Comparison of ENCODE assay signal across 14 cellular contexts in the genomic region with DNA sequence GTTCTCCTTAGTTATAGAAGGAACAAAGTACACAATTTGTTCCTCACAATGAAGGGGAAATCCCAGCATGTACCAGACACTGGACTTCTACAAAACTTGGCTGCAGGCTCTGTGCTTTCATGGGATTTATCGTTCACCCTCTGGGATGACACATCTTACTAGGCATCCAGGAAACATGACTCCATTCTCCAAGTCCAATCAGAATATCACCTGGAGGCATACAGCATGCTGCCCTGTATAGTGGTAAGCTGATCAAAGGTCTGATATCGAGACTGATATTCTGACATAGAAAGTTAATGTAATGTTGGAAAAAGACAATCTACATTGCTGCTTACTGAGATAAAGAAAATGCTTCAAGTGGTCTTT. TPM values are rescaled to one million over a fixed set of nuclear protein-coding genes. Genes with fewer than 3 reads are reported as not detected.
DNase-seq lines count a peak whose midpoint lies in the region; ATAC-seq and TF ChIP-seq lines count a peak whose summit lies in the region.
"Had no signal": no experiment of that assay in that cellular context is flagged by ENCODE, and none has a peak within 500 bp of the region (broad histone marks: within the 10 kb centered on the region; RNA-seq: fewer than 3 reads in every experiment).

No MANE protein-coding gene starts in this region.

- DNase-seq in AG10803 (ENCODE audit: low read depth) (peak; percentile 37), HT1080 (ENCODE audit: low read depth) (peak; percentile 75), brain microvascular endothelial cell (peak; percentile 80), left lung (no peak), substantia nigra (lab: John Stamatoyannopoulos, UW) (no peak)
- no peak for DNase-seq in activated CD4-positive, CD25-positive, alpha-beta regulatory T cell treated with anti-CD3 and anti-CD28 coated beads, Interleukin-2, amount 50 U/mL, for 72 hours
- no peak for DNase-seq in activated CD4-positive, alpha-beta T cell treated with anti-CD3 and anti-CD28 coated beads, Interleukin-2, amount 50 U/mL, for 48 hours
- DNase-seq: activated CD8-positive, alpha-beta T cell treated with anti-CD3 and anti-CD28 coated beads for 36 hours; effector memory CD8-positive, alpha-beta T cell; MV-4-11; NCI-H748 treated with DMSO at 0.1 percent for 48 hours had no signal

- no peak overlapping the region for H3K4me3 ChIP-seq in AG10803 (ENCODE audit: low read length)
- no peak overlapping the region for H3K4me3 ChIP-seq in brain microvascular endothelial cell (ENCODE audit: low read depth, low read length)
- H3K4me3 ChIP-seq in left lung = no peak overlapping the region
- H3K4me3 ChIP-seq: BLaER1 treated with 17β-estradiol and CSF1 and Interleukin-3, amounts not matched to agents 10 nM and 100 nM; HAP-1 had no signal

- intact Hi-C loops in left lung (cut with DNase I) = no loop called here

- H3K4me1 ChIP-seq in left lung = no peaks in the 10 kb centered on the region
- H3K4me1 ChIP-seq: HAP-1 had no signal

- H3K36me3 ChIP-seq in brain microvascular endothelial cell (replicated peaks) (peaks cover 4% of the 10 kb centered on the region), left lung (no peaks in the 10 kb centered on the region)
- H3K36me3 ChIP-seq: BLaER1 treated with 17β-estradiol and CSF1 and Interleukin-3, amounts not matched to agents 10 nM and 100 nM had no signal

- in situ Hi-C loops in brain microvascular endothelial cell (cut with HindIII; ENCODE audit: low pct_ligation_motif_present, low sequenced_read_pairs) = loop anchor here (25.0 kb wide), 1 partner anchor 312 kb away; a partner anchor contains a TSS

- H3K9me3 ChIP-seq in left lung = no peaks in the 10 kb centered on the region
- H3K9me3 ChIP-seq: BLaER1 treated with 17β-estradiol and CSF1 and Interleukin-3, amounts not matched to agents 10 nM and 100 nM; HAP-1 had no signal

- TF ChIP-seq CTCF in AG10803 (conservative IDR thresholded peaks at IDR 0.05; ENCODE audit: low read length) = no peak
- TF ChIP-seq CTCF in brain microvascular endothelial cell (IDR thresholded peaks at IDR 0.05; ENCODE audit: low read depth, low read length, missing control alignments) = no peak
- TF ChIP-seq CTCF in left lung (IDR thresholded peaks at IDR 0.05) = no peak

- H3K27ac ChIP-seq in brain microvascular endothelial cell (peak overlapping the region; percentile 67), left lung (no peak overlapping the region), substantia nigra (ENCODE audit: low read depth, low read length, poor library complexity, severe bottlenecking) (no peak overlapping the region)
- H3K27ac ChIP-seq: BLaER1 treated with 17β-estradiol and CSF1 and Interleukin-3, amounts not matched to agents 10 nM and 100 nM had no signal

- H3K27me3 ChIP-seq in brain microvascular endothelial cell (replicated peaks) (no peaks in the 10 kb centered on the region), left lung (no peaks in the 10 kb centered on the region)
- H3K27me3 ChIP-seq: BLaER1 treated with 17β-estradiol and CSF1 and Interleukin-3, amounts not matched to agents 10 nM and 100 nM had no signal

- peak; percentile 22 for ATAC-seq in left lung
- ATAC-seq in HG02938 (IDR thresholded peaks at IDR 0.05; ENCODE audit: unreplicated experiment) = no peak

RNA-seq across cellular contexts. Expression of a gene that starts 6.7 kb away (rescaled TPM):
- total RNA-seq in HT1080 (2014; rRNA removed; shearing (Covaris generic)) = 1.4 and 1.7 TPM in 2 replicates
- polyA plus RNA-seq in HT1080 (2015; cell fraction: cytosol; rRNA removed) = 2.4 and 2.5 TPM in 2 replicates
- 5.2 and 5.4 TPM in 2 replicates for polyA plus RNA-seq in HT1080 (2015; cell fraction: nucleus; rRNA removed)
- total RNA-seq in left lung = 1 to 10 TPM; 2.5 to 3.8 TPM

RNA-seq across cellular contexts. Expression of a gene that starts 6.8 kb away (rescaled TPM):
- 22.7 and 26.8 TPM in 2 replicates for total RNA-seq in HT1080 (2014; rRNA removed; shearing (Covaris generic))
- polyA plus RNA-seq in HT1080 (2015; cell fraction: cytosol; rRNA removed) = 22.2 and 25.6 TPM in 2 replicates
- polyA plus RNA-seq in HT1080 (2015; cell fraction: nucleus; rRNA removed) = 41.9 and 44.0 TPM in 2 replicates
- 10 to 100 TPM; 44.0 to 61.8 TPM for total RNA-seq in left lung

Comparison
In these comparisons a context has a peak if more than half of its experiments do, and no peak if none do; other contexts are left out.
1. DNase-seq: peak in AG10803 (single experiment), HT1080 (single experiment) and brain microvascular endothelial cell (single experiment); none in left lung (0 of 2), activated CD4-positive, CD25-positive, alpha-beta regulatory T cell treated with anti-CD3 and anti-CD28 coated beads, Interleukin-2, amount 50 U/mL, for 72 hours (single experiment), substantia nigra (0 of 49) and activated CD4-positive, alpha-beta T cell treated with anti-CD3 and anti-CD28 coated beads, Interleukin-2, amount 50 U/mL, for 48 hours (0 of 2).